Comparison of ENCODE assay signal across 18 cellular contexts in genomic region chr6:159805418-159806020, GRCh38. TPM values are rescaled to one million over a fixed set of nuclear protein-coding genes. Genes with fewer than 3 reads are reported as not detected.
DNase-seq lines count a peak whose midpoint lies in the region; ATAC-seq and TF ChIP-seq lines count a peak whose summit lies in the region.
"Had no signal": no experiment of that assay in that cellular context is flagged by ENCODE, and none has a peak within 500 bp of the region (broad histone marks: within the 10 kb centered on the region; RNA-seq: fewer than 3 reads in every experiment).

No MANE protein-coding gene starts in this region.

- H3K4me1 ChIP-seq in SK-N-SH (ENCODE audit: control insufficient read depth in 1 of 2, insufficient read depth in 2 of 2, low read depth in 1 of 2, low read length in 1 of 2) = no peaks in the 10 kb centered on the region

- H3K4me3 ChIP-seq in fibroblast of pulmonary artery (replicated peaks; ENCODE audit: low read depth, low read length) (no peak overlapping the region), SK-N-SH (ENCODE audit: low read depth in 2 of 2, low read length in 1 of 2) (no peak overlapping the region)
- H3K4me3 ChIP-seq: GM23248 had no signal

- ATAC-seq in HG02623 (IDR thresholded peaks at IDR 0.05; ENCODE audit: unreplicated experiment) = no peak
- no peak for ATAC-seq in GM21367 (IDR thresholded peaks at IDR 0.05; ENCODE audit: unreplicated experiment)
- no peak for ATAC-seq in HG03139 (IDR thresholded peaks at IDR 0.05; ENCODE audit: unreplicated experiment)

- H3K9ac ChIP-seq in SK-N-SH = no peak overlapping the region
- H3K9ac ChIP-seq: GM23248 had no signal

- TF ChIP-seq RAD21 in SK-N-SH (IDR thresholded peaks at IDR 0.05; ENCODE audit: low read length) = no peak

- H3K4me2 ChIP-seq in SK-N-SH = no peak overlapping the region

- no peaks in the 10 kb centered on the region for H3K36me3 ChIP-seq in SK-N-SH (replicated peaks in 1 of 2; ENCODE audit: control insufficient read depth in 1 of 2, insufficient read depth in 2 of 2, low read length in 1 of 2)

- TF ChIP-seq EP300 in SK-N-SH (IDR thresholded peaks at IDR 0.05; ENCODE audit: borderline replicate concordance in 1 of 2, low read depth in 1 of 2, low read length in 1 of 2) = no peak

- DNase-seq in NOMO-1 treated with DMSO at 0.1 percent for 48 hours (lab: John Stamatoyannopoulos, UW; ENCODE audit: unreplicated experiment) (peak; percentile 54), NOMO-1 treated with dmso at 0.1 percent for 144 hours (lab: John Stamatoyannopoulos, UW; ENCODE audit: unreplicated experiment) (no peak), OCI-M1 (lab: John Stamatoyannopoulos, UW) (peak; percentile 55), fibroblast of pulmonary artery (ENCODE audit: low read depth) (peak; percentile 28), SK-N-SH (no peak)
- DNase-seq: CD4-positive, alpha-beta T cell; GM23248; IMR-90; NCI-H1048; NCI-H146; NCI-H2081 treated with DMSO at 0.1 percent for 48 hours; NCI-H510A treated with DMSO at 0.1 percent for 48 hours; NCI-H82; SHP77 had no signal

- TF ChIP-seq CTCF in fibroblast of pulmonary artery (IDR thresholded peaks at IDR 0.05; ENCODE audit: low read length, missing control alignments) (no peak), SK-N-SH (IDR thresholded peaks at IDR 0.05) (no peak)

- H3K79me2 ChIP-seq in SK-N-SH (ENCODE audit: insufficient read depth) = no peaks in the 10 kb centered on the region

- CTCF ChIA-PET in SK-N-SH (lab: Yijun Ruan, JAX) = no interaction called here

- H2AFZ ChIP-seq in SK-N-SH (ENCODE audit: low read depth) = no peak overlapping the region
- H2AFZ ChIP-seq: GM23248 had no signal

- WGBS in SK-N-SH (ENCODE audit: low lambda C conversion rate) = 87% methylated on average over 6 of the region's 6 CpGs

- no peaks in the 10 kb centered on the region for H3K9me3 ChIP-seq in SK-N-SH

- no peaks in the 10 kb centered on the region for H3F3A ChIP-seq in SK-N-SH (replicated peaks; ENCODE audit: insufficient read depth)

- H3K27me3 ChIP-seq in SK-N-SH (ENCODE audit: insufficient read depth) = no peaks in the 10 kb centered on the region

- POLR2A ChIA-PET in SK-N-SH (lab: Yijun Ruan, JAX) = no interaction called here

- no peaks in the 10 kb centered on the region for H4K20me1 ChIP-seq in SK-N-SH (ENCODE audit: insufficient read depth)

- no peak overlapping the region for H3K27ac ChIP-seq in SK-N-SH (ENCODE audit: low read depth in 2 of 2, low read length in 1 of 2)
- H3K27ac ChIP-seq: 22Rv1, GM23248 had no signal

- no peaks in the 10 kb centered on the region for H3K9me2 ChIP-seq in SK-N-SH

TF ChIP-seq in SK-N-SH, 30 proteins besides CTCF, POLR2A, EP300 and RAD21:
- TF ChIP-seq SMC3 (IDR thresholded peaks at IDR 0.05; ENCODE audit: low read depth, low read length) = no peak
- TF ChIP-seq, protein P1, sequence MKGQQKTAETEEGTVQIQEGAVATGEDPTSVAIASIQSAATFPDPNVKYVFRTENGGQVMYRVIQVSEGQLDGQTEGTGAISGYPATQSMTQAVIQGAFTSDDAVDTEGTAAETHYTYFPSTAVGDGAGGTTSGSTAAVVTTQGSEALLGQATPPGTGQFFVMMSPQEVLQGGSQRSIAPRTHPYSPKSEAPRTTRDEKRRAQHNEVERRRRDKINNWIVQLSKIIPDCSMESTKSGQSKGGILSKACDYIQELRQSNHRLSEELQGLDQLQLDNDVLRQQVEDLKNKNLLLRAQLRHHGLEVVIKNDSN (IDR thresholded peaks at IDR 0.05; ENCODE audit: borderline replicate concordance, low read depth) = no peak
- no peak for TF ChIP-seq USF2 (IDR thresholded peaks at IDR 0.05; ENCODE audit: borderline replicate concordance, low read depth, low read length)
- no peak for TF ChIP-seq TEAD4 (IDR thresholded peaks at IDR 0.05; ENCODE audit: borderline replicate concordance, insufficient read depth)
- TF ChIP-seq, protein P2, sequence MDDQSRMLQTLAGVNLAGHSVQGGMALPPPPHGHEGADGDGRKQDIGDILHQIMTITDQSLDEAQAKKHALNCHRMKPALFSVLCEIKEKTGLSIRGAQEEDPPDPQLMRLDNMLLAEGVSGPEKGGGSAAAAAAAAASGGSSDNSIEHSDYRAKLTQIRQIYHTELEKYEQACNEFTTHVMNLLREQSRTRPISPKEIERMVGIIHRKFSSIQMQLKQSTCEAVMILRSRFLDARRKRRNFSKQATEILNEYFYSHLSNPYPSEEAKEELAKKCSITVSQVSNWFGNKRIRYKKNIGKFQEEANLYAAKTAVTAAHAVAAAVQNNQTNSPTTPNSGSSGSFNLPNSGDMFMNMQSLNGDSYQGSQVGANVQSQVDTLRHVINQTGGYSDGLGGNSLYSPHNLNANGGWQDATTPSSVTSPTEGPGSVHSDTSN (IDR thresholded peaks at IDR 0.05) = no peak
- TF ChIP-seq, protein P3, sequence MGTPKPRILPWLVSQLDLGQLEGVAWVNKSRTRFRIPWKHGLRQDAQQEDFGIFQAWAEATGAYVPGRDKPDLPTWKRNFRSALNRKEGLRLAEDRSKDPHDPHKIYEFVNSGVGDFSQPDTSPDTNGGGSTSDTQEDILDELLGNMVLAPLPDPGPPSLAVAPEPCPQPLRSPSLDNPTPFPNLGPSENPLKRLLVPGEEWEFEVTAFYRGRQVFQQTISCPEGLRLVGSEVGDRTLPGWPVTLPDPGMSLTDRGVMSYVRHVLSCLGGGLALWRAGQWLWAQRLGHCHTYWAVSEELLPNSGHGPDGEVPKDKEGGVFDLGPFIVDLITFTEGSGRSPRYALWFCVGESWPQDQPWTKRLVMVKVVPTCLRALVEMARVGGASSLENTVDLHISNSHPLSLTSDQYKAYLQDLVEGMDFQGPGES (IDR thresholded peaks at IDR 0.05; ENCODE audit: low read depth, low read length) = no peak
- TF ChIP-seq CHD2 (IDR thresholded peaks at IDR 0.05; ENCODE audit: low read length, partially characterized antibody) = no peak
- TF ChIP-seq RFX5 (IDR thresholded peaks at IDR 0.05; ENCODE audit: low read length) = no peak
- no peak for TF ChIP-seq TCF12 (IDR thresholded peaks at IDR 0.05)

RNA-seq across cellular contexts. Expression of gene PNLDC1, which starts 5.4 kb away (rescaled TPM):
- not detected in 2 replicates for polyA plus RNA-seq in SK-N-SH (2012; rRNA removed)
- polyA plus RNA-seq in SK-N-SH (2012; cell fraction: cytosol; rRNA removed) = 0.01 TPM in 1 of 2 replicates, not detected in the other
- polyA plus RNA-seq in SK-N-SH (2012; cell fraction: nucleus; rRNA removed) = 0.11 and 0.12 TPM in 2 replicates
- polyA plus RNA-seq: GM23248, IMR-90 had no signal

RNA-seq across cellular contexts. Expression of gene MRPL18, which starts 15.3 kb away (rescaled TPM):
- polyA plus RNA-seq in SK-N-SH (2012; rRNA removed) = 84.4 and 89.3 TPM in 2 replicates
- polyA plus RNA-seq in SK-N-SH (2012; cell fraction: cytosol; rRNA removed) = 99.8 and 120 TPM in 2 replicates
- 25.2 and 30.3 TPM in 2 replicates for polyA plus RNA-seq in SK-N-SH (2012; cell fraction: nucleus; rRNA removed)

RNA-seq across cellular contexts. Expression of gene TCP1, which starts 16.1 kb away (rescaled TPM):
- polyA plus RNA-seq in SK-N-SH (2012; rRNA removed) = 138 and 154 TPM in 2 replicates
- 134 and 138 TPM in 2 replicates for polyA plus RNA-seq in SK-N-SH (2012; cell fraction: cytosol; rRNA removed)
- polyA plus RNA-seq in SK-N-SH (2012; cell fraction: nucleus; rRNA removed) = 144 and 211 TPM in 2 replicates

RNA-seq across cellular contexts. Expression of gene ACAT2, which starts 43.7 kb away (rescaled TPM):
- polyA plus RNA-seq in SK-N-SH (2012; rRNA removed) = 13.1 and 14.5 TPM in 2 replicates
- 17.5 and 17.6 TPM in 2 replicates for polyA plus RNA-seq in SK-N-SH (2012; cell fraction: cytosol; rRNA removed)
- 4.3 and 6.8 TPM in 2 replicates for polyA plus RNA-seq in SK-N-SH (2012; cell fraction: nucleus; rRNA removed)

Comparison
In these comparisons a context has a peak if more than half of its experiments do, and no peak if none do; other contexts are left out.
1. DNase-seq: peak in NOMO-1 treated with DMSO at 0.1 percent for 48 hours (single experiment), OCI-M1 (single experiment) and fibroblast of pulmonary artery (single experiment); none in NOMO-1 treated with dmso at 0.1 percent for 144 hours (single experiment) and SK-N-SH (single experiment).